Comparison of ENCODE assay signal across 8 cellular contexts in the genomic region with DNA sequence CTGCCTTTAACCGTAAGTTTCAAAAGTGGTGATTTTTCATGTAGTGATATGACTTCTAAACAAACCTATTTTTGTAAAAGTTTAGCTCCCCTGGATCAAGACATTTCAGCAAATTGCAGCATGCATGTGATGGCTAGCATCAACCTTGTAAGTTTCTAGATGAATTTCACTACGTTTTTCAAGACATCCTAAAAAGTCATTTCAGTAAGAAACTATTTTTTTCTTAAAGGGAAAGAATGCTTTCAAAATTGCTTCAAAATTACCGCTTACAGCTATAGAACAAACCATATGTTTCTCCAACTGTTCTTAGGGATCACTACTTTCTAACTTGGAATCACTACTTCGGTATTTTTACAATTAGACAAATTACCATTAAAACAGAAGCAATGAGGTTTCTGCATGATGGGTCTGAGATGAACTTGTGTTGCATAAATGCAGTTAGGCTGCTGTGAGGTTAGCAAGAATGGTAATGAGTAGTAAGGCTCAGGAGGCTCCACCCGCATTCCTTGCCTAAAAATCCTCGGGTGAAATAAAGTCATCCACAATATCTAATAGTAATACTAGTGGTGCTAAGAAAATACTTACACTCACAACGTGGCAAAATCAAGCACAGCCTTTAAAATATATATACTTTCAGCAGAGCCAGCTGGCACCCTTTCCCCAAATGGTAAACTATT.
DNase-seq lines count a peak whose midpoint lies in the region; ATAC-seq and TF ChIP-seq lines count a peak whose summit lies in the region.

No MANE protein-coding gene starts in this region.

- H3K9me3 Mint-ChIP-seq in nephron, result no peaks in the 10 kb centered on the region

- DNase-seq in Ammon's horn (ENCODE audit: low spot score), result peak; percentile 18
- no peak for DNase-seq in NCI-H1105 (lab: John Stamatoyannopoulos, UW)
- no peak for DNase-seq in NCI-H1694 treated with DMSO at 0.1 percent for 48 hours (lab: John Stamatoyannopoulos, UW)
- no peak for DNase-seq in activated CD4-positive, alpha-beta T cell treated with anti-CD3 and anti-CD28 coated beads, Interleukin-2, amount 50 U/mL, for 1 hour

- H3K9me3 ChIP-seq in OCI-LY3 (ENCODE audit: insufficient read depth, low read length), result no peaks in the 10 kb centered on the region
- no peaks in the 10 kb centered on the region for H3K9me3 ChIP-seq in endocrine pancreas (ENCODE audit: control insufficient read depth, low read length)

- H3K4me3 ChIP-seq in OCI-LY3 (ENCODE audit: low read length), result peak overlapping the region; percentile 93
- H3K4me3 ChIP-seq in endocrine pancreas (ENCODE audit: control insufficient read depth, insufficient read depth, low read length), result peak overlapping the region; percentile 56

- peak overlapping the region; percentile 70 to 89 (median 80) for H3K27ac Mint-ChIP-seq in nephron

- H3K27me3 ChIP-seq in OCI-LY3 (ENCODE audit: low read depth, low read length) (no peaks in the 10 kb centered on the region), endocrine pancreas (ENCODE audit: control insufficient read depth, insufficient read depth, low read length) (no peaks in the 10 kb centered on the region)

- ATAC-seq in HG03460 (IDR thresholded peaks at IDR 0.05; ENCODE audit: unreplicated experiment), result no peak

- H3K4me1 ChIP-seq in OCI-LY3 (ENCODE audit: low read length), result peaks cover 15% of the 10 kb centered on the region
- peaks cover 10% of the 10 kb centered on the region for H3K4me1 ChIP-seq in endocrine pancreas (ENCODE audit: control insufficient read depth, insufficient read depth, low read length)

- H3K4me3 Mint-ChIP-seq in nephron, result peak overlapping the region; percentile 85 to 93 (median 85)

- no peaks in the 10 kb centered on the region for H3K27me3 Mint-ChIP-seq in nephron (ENCODE audit: low read depth)

- H3K9ac ChIP-seq in OCI-LY3 (ENCODE audit: low read length) (peak overlapping the region; percentile 94), endocrine pancreas (ENCODE audit: control insufficient read depth, insufficient read depth, low read length) (peak overlapping the region; percentile 51)

- H3K4me1 Mint-ChIP-seq in nephron, result peaks cover 33% of the 10 kb centered on the region

- no peaks in the 10 kb centered on the region for H4K20me1 ChIP-seq in OCI-LY3 (ENCODE audit: insufficient read depth, low read length)

- peak overlapping the region; percentile 98; the same call in 1 of the 2 replicates for H2AFZ ChIP-seq in OCI-LY3 (ENCODE audit: low read depth, low read length)

- TF ChIP-seq CTCF in OCI-LY3 (IDR thresholded peaks at IDR 0.05; ENCODE audit: low read depth, low read length) (no peak), nephron (IDR thresholded peaks at IDR 0.05; ENCODE audit: unreplicated experiment in 3 of 3) (no peak)

- no peaks in the 10 kb centered on the region for H3K79me2 ChIP-seq in OCI-LY3 (ENCODE audit: low read length)

- peak overlapping the region; percentile 75 for H3K4me2 ChIP-seq in OCI-LY3 (ENCODE audit: low read length)

- no peaks in the 10 kb centered on the region for H3K36me3 ChIP-seq in OCI-LY3 (replicated peaks; ENCODE audit: low read depth, low read length)
- H3K36me3 ChIP-seq in endocrine pancreas (ENCODE audit: control insufficient read depth, insufficient read depth, low read length), result no peaks in the 10 kb centered on the region

- H3K27ac ChIP-seq in OCI-LY3 (ENCODE audit: low read length), result peak overlapping the region; percentile 18; the same call in 1 of the 2 replicates

- H3K36me3 Mint-ChIP-seq in nephron (ENCODE audit: low read depth), result peaks cover 10% of the 10 kb centered on the region
